ENCODE assay signal across 1 cellular context in the genomic region with DNA sequence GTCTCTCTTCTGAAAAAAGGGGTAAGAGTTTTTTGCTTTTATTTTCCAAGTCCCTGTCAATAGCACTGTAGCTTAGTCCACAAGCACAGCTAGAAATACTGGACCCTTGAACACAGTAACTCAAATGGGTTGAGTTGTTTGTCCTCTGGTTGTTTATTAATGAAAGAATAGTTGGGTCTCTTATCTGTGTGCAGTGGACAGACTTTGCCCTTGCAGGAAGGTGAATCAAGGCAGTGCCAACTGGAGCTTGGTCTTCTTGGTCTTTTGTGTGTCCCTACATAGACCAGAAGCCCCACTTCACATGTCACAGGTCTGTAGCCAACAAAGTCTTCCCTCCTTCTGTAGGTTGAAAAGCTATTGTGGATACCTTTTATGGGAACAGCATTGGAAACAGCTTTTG.
TF ChIP-seq lines count a peak whose summit lies in the region.

No MANE protein-coding gene starts in this region.

TF ChIP-seq in HepG2, 621 proteins besides CTCF, POLR2A, EP300 and RAD21 (continued from another document and continues in another):
- TF ChIP-seq GTF3A (CRISPR knock-in tag; conservative IDR thresholded peaks at IDR 0.05) (no peak), PHF5A (CRISPR knock-in tag; IDR thresholded peaks at IDR 0.05; ENCODE audit: low read depth, unreplicated experiment) (no peak), HOXA3 (CRISPR knock-in tag; IDR thresholded peaks at IDR 0.05) (no peak), PAX8 (CRISPR knock-in tag; IDR thresholded peaks at IDR 0.05; ENCODE audit: borderline replicate concordance) (no peak), KDM6A (CRISPR knock-in tag; IDR thresholded peaks at IDR 0.05; ENCODE audit: low read depth) (peak; percentile 67), FOXA3 (CRISPR knock-in tag; IDR thresholded peaks at IDR 0.05) (peak; percentile 2; the same call in 1 of the 2 replicates), ZNF225 (CRISPR knock-in tag; IDR thresholded peaks at IDR 0.05) (no peak), ZNF20 (CRISPR knock-in tag; IDR thresholded peaks at IDR 0.05) (no peak), HNF4A (CRISPR knock-in tag; IDR thresholded peaks at IDR 0.05) (peak; percentile 90), ZNF224 (CRISPR knock-in tag; IDR thresholded peaks at IDR 0.05) (no peak), TBX2 (CRISPR knock-in tag; IDR thresholded peaks at IDR 0.05; ENCODE audit: borderline replicate concordance) (no peak), PRMT3 (CRISPR knock-in tag; IDR thresholded peaks at IDR 0.05; ENCODE audit: borderline replicate concordance, low read depth) (no peak), THYN1 (CRISPR knock-in tag; IDR thresholded peaks at IDR 0.05; ENCODE audit: borderline replicate concordance, low read depth) (no peak), PCBP1 (IDR thresholded peaks at IDR 0.05; ENCODE audit: borderline replicate concordance, low read depth, low read length) (no peak), PPARG (CRISPR knock-in tag; conservative IDR thresholded peaks at IDR 0.05) (0 out of 2 replicates have a peak, but pooled peaks have one; percentile 17), KLF15 (CRISPR knock-in tag; IDR thresholded peaks at IDR 0.05; ENCODE audit: borderline replicate concordance) (no peak), SYNCRIP (IDR thresholded peaks at IDR 0.05; ENCODE audit: insufficient read depth, low read depth, low read length) (no peak), HMG20B (CRISPR knock-in tag; conservative IDR thresholded peaks at IDR 0.05) (no peak), MBNL3 (CRISPR knock-in tag; conservative IDR thresholded peaks at IDR 0.05) (no peak), ZFP41 (CRISPR knock-in tag; IDR thresholded peaks at IDR 0.05; ENCODE audit: borderline replicate concordance) (no peak), SETDB1 (CRISPR knock-in tag; IDR thresholded peaks at IDR 0.05; ENCODE audit: borderline replicate concordance) (no peak), FOXJ3 (CRISPR knock-in tag; IDR thresholded peaks at IDR 0.05; ENCODE audit: borderline replicate concordance) (peak; percentile 42; the same call in 1 of the 2 replicates), HES4 (CRISPR knock-in tag; IDR thresholded peaks at IDR 0.05; ENCODE audit: borderline replicate concordance) (no peak), U2AF2 (IDR thresholded peaks at IDR 0.05; ENCODE audit: low read depth, low read length) (no peak), NCOA5 (CRISPR knock-in tag; IDR thresholded peaks at IDR 0.05) (no peak), ZNF496 (CRISPR knock-in tag; IDR thresholded peaks at IDR 0.05; ENCODE audit: insufficient replicate concordance) (no peak), ZNF777 (CRISPR knock-in tag; IDR thresholded peaks at IDR 0.05) (no peak), TCF7 (IDR thresholded peaks at IDR 0.05; ENCODE audit: low read depth) (no peak), ONECUT2 (CRISPR knock-in tag; IDR thresholded peaks at IDR 0.05) (no peak)
- TF ChIP-seq, protein P1, sequence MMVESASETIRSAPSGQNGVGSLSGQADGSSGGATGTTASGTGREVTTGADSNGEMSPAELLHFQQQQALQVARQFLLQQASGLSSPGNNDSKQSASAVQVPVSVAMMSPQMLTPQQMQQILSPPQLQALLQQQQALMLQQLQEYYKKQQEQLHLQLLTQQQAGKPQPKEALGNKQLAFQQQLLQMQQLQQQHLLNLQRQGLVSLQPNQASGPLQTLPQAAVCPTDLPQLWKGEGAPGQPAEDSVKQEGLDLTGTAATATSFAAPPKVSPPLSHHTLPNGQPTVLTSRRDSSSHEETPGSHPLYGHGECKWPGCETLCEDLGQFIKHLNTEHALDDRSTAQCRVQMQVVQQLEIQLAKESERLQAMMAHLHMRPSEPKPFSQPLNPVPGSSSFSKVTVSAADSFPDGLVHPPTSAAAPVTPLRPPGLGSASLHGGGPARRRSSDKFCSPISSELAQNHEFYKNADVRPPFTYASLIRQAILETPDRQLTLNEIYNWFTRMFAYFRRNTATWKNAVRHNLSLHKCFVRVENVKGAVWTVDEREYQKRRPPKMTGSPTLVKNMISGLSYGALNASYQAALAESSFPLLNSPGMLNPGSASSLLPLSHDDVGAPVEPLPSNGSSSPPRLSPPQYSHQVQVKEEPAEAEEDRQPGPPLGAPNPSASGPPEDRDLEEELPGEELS (CRISPR knock-in tag; IDR thresholded peaks at IDR 0.05), result peak; percentile 71
- TF ChIP-seq, protein P2, sequence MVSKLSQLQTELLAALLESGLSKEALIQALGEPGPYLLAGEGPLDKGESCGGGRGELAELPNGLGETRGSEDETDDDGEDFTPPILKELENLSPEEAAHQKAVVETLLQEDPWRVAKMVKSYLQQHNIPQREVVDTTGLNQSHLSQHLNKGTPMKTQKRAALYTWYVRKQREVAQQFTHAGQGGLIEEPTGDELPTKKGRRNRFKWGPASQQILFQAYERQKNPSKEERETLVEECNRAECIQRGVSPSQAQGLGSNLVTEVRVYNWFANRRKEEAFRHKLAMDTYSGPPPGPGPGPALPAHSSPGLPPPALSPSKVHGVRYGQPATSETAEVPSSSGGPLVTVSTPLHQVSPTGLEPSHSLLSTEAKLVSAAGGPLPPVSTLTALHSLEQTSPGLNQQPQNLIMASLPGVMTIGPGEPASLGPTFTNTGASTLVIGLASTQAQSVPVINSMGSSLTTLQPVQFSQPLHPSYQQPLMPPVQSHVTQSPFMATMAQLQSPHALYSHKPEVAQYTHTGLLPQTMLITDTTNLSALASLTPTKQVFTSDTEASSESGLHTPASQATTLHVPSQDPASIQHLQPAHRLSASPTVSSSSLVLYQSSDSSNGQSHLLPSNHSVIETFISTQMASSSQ (IDR thresholded peaks at IDR 0.05; ENCODE audit: low read depth), result peak; percentile 88
- TF ChIP-seq, protein P2 (CRISPR knock-in tag; IDR thresholded peaks at IDR 0.05; ENCODE audit: borderline replicate concordance), result peak; percentile 85; the same call in 1 of the 2 replicates
- TF ChIP-seq, protein P3, sequence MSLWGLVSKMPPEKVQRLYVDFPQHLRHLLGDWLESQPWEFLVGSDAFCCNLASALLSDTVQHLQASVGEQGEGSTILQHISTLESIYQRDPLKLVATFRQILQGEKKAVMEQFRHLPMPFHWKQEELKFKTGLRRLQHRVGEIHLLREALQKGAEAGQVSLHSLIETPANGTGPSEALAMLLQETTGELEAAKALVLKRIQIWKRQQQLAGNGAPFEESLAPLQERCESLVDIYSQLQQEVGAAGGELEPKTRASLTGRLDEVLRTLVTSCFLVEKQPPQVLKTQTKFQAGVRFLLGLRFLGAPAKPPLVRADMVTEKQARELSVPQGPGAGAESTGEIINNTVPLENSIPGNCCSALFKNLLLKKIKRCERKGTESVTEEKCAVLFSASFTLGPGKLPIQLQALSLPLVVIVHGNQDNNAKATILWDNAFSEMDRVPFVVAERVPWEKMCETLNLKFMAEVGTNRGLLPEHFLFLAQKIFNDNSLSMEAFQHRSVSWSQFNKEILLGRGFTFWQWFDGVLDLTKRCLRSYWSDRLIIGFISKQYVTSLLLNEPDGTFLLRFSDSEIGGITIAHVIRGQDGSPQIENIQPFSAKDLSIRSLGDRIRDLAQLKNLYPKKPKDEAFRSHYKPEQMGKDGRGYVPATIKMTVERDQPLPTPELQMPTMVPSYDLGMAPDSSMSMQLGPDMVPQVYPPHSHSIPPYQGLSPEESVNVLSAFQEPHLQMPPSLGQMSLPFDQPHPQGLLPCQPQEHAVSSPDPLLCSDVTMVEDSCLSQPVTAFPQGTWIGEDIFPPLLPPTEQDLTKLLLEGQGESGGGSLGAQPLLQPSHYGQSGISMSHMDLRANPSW (CRISPR knock-in tag; IDR thresholded peaks at IDR 0.05; ENCODE audit: borderline replicate concordance), result no peak
- TF ChIP-seq, protein P4, sequence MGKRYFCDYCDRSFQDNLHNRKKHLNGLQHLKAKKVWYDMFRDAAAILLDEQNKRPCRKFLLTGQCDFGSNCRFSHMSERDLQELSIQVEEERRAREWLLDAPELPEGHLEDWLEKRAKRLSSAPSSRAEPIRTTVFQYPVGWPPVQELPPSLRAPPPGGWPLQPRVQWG (CRISPR knock-in tag; IDR thresholded peaks at IDR 0.05; ENCODE audit: borderline replicate concordance, low read depth), result no peak
- TF ChIP-seq, protein P5, sequence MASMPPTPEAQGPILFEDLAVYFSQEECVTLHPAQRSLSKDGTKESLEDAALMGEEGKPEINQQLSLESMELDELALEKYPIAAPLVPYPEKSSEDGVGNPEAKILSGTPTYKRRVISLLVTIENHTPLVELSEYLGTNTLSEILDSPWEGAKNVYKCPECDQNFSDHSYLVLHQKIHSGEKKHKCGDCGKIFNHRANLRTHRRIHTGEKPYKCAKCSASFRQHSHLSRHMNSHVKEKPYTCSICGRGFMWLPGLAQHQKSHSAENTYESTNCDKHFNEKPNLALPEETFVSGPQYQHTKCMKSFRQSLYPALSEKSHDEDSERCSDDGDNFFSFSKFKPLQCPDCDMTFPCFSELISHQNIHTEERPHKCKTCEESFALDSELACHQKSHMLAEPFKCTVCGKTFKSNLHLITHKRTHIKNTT (CRISPR knock-in tag; IDR thresholded peaks at IDR 0.05), result no peak
- TF ChIP-seq, protein P6, sequence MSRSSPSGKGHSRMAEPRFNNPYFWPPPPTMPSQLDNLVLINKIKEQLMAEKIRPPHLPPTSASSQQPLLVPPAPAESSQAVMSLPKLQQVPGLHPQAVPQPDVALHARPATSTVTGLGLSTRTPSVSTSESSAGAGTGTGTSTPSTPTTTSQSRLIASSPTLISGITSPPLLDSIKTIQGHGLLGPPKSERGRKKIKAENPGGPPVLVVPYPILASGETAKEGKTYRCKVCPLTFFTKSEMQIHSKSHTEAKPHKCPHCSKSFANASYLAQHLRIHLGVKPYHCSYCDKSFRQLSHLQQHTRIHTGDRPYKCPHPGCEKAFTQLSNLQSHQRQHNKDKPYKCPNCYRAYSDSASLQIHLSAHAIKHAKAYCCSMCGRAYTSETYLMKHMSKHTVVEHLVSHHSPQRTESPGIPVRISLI (CRISPR knock-in tag; IDR thresholded peaks at IDR 0.05; ENCODE audit: borderline replicate concordance), result no peak
- TF ChIP-seq, protein P7, sequence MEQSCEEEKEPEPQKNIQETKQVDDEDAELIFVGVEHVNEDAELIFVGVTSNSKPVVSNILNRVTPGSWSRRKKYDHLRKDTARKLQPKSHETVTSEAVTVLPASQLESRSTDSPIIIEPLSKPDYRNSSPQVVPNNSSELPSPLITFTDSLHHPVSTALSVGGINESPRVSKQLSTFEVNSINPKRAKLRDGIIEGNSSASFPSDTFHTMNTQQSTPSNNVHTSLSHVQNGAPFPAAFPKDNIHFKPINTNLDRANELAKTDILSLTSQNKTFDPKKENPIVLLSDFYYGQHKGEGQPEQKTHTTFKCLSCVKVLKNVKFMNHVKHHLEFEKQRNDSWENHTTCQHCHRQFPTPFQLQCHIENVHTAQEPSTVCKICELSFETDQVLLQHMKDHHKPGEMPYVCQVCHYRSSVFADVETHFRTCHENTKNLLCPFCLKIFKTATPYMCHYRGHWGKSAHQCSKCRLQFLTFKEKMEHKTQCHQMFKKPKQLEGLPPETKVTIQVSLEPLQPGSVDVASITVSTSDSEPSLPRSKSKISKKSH (CRISPR knock-in tag; IDR thresholded peaks at IDR 0.05; ENCODE audit: borderline replicate concordance), result no peak
- TF ChIP-seq, protein P8, sequence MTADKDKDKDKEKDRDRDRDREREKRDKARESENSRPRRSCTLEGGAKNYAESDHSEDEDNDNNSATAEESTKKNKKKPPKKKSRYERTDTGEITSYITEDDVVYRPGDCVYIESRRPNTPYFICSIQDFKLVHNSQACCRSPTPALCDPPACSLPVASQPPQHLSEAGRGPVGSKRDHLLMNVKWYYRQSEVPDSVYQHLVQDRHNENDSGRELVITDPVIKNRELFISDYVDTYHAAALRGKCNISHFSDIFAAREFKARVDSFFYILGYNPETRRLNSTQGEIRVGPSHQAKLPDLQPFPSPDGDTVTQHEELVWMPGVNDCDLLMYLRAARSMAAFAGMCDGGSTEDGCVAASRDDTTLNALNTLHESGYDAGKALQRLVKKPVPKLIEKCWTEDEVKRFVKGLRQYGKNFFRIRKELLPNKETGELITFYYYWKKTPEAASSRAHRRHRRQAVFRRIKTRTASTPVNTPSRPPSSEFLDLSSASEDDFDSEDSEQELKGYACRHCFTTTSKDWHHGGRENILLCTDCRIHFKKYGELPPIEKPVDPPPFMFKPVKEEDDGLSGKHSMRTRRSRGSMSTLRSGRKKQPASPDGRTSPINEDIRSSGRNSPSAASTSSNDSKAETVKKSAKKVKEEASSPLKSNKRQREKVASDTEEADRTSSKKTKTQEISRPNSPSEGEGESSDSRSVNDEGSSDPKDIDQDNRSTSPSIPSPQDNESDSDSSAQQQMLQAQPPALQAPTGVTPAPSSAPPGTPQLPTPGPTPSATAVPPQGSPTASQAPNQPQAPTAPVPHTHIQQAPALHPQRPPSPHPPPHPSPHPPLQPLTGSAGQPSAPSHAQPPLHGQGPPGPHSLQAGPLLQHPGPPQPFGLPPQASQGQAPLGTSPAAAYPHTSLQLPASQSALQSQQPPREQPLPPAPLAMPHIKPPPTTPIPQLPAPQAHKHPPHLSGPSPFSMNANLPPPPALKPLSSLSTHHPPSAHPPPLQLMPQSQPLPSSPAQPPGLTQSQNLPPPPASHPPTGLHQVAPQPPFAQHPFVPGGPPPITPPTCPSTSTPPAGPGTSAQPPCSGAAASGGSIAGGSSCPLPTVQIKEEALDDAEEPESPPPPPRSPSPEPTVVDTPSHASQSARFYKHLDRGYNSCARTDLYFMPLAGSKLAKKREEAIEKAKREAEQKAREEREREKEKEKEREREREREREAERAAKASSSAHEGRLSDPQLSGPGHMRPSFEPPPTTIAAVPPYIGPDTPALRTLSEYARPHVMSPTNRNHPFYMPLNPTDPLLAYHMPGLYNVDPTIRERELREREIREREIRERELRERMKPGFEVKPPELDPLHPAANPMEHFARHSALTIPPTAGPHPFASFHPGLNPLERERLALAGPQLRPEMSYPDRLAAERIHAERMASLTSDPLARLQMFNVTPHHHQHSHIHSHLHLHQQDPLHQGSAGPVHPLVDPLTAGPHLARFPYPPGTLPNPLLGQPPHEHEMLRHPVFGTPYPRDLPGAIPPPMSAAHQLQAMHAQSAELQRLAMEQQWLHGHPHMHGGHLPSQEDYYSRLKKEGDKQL (CRISPR knock-in tag; IDR thresholded peaks at IDR 0.05; ENCODE audit: low read depth), result no peak
- TF ChIP-seq, protein P9, sequence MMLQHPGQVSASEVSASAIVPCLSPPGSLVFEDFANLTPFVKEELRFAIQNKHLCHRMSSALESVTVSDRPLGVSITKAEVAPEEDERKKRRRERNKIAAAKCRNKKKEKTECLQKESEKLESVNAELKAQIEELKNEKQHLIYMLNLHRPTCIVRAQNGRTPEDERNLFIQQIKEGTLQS (CRISPR knock-in tag; IDR thresholded peaks at IDR 0.05), result no peak
- TF ChIP-seq, protein P10, sequence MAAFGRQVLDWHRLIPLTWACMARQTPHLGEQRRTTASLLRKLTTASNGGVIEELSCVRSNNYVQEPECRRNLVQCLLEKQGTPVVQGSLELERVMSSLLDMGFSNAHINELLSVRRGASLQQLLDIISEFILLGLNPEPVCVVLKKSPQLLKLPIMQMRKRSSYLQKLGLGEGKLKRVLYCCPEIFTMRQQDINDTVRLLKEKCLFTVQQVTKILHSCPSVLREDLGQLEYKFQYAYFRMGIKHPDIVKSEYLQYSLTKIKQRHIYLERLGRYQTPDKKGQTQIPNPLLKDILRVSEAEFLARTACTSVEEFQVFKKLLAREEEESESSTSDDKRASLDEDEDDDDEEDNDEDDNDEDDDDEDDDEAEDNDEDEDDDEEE (CRISPR knock-in tag; IDR thresholded peaks at IDR 0.05), result no peak
